Comparison of ENCODE assay signal across 22 cellular contexts in the genomic region with DNA sequence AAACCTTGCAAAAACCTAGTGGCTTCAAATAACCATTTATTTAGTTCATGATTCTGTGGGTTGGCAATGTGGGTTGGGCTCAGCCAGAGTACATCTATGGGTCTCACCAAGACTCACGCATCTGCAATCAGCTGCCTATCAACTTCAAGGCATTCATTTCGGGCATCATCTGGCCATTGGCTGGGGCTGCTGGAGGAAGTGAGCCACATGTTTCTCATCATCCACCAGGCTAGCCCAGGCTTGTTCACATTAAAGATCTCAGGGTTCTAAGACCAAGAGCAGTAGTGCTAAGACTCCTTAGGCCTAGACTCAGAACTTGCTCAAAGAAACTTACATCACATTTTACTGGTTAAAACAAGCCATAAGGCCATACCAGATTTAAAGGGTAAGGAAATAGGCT.
"Had no signal": no experiment of that assay in that cellular context is flagged by ENCODE, and none has a peak within 500 bp of the region (broad histone marks: within the 10 kb centered on the region; RNA-seq: fewer than 3 reads in every experiment).

No MANE protein-coding gene starts in this region.

- ATAC-seq: heart left ventricle; mucosa of descending colon; naive thymus-derived CD8-positive, alpha-beta T cell; psoas muscle; right lobe of liver; stimulated activated memory B cell treated with anti-CD40 and anti-IgM and Interleukin-4, amounts not matched to agents 10 μg/mL and 1 μg/mL and 100 μg/mL, for 72 hours had no signal

- H3K4me3 Mint-ChIP-seq: naive thymus-derived CD8-positive, alpha-beta T cell; stimulated activated memory B cell treated with anti-CD40 and anti-IgM and Interleukin-4, amounts not matched to agents 10 μg/mL and 1 μg/mL and 100 μg/mL, for 72 hours; stimulated activated naive CD8-positive, alpha-beta T cell treated with anti-CD3 and anti-CD28 coated beads, Interleukin-15, Interleukin-2, amounts not matched to agents 100 ng/mL and 50 ng/mL, for 24 hours had no signal

- H3K27ac ChIP-seq: colonic mucosa, esophagus muscularis mucosa, heart left ventricle, neutrophil, psoas muscle, right lobe of liver, tibial artery, upper lobe of left lung, uterus had no signal

- DNase-seq: colonic mucosa; dermis blood vessel endothelial cell; effector CD8-positive, alpha-beta T cell; heart left ventricle; hippocampal formation; kidney glomerular epithelial cell; mucosa of descending colon; naive thymus-derived CD8-positive, alpha-beta T cell; psoas muscle; retina; right lobe of liver; stimulated activated CD4-positive, alpha-beta T cell treated with anti-CD3 and anti-CD28 coated beads, Interleukin-15, amount 100 ng/mL, for 24 hours; stimulated activated CD4-positive, alpha-beta T cell treated with anti-CD3 and anti-CD28 coated beads, Interleukin-1b, Interleukin-23, amount 100 ng/mL, for 48 hours; stimulated activated CD4-positive, alpha-beta T cell treated with anti-CD3 and anti-CD28 coated beads, Interleukin-4, amount 100 ng/mL, for 24 hours; tibial artery; upper lobe of left lung; uterus had no signal

- H3K4me3 ChIP-seq: colonic mucosa, esophagus muscularis mucosa, heart left ventricle, mucosa of descending colon, psoas muscle, right lobe of liver, tibial artery, upper lobe of left lung, uterus had no signal

- H3K4me1 Mint-ChIP-seq: naive thymus-derived CD8-positive, alpha-beta T cell; stimulated activated memory B cell treated with anti-CD40 and anti-IgM and Interleukin-4, amounts not matched to agents 10 μg/mL and 1 μg/mL and 100 μg/mL, for 72 hours had no signal

- H3K9me3 ChIP-seq: colonic mucosa, esophagus muscularis mucosa, heart left ventricle, mucosa of descending colon, neutrophil, psoas muscle, right lobe of liver, tibial artery, upper lobe of left lung, uterus had no signal

- H3K36me3 Mint-ChIP-seq: naive thymus-derived CD8-positive, alpha-beta T cell; stimulated activated memory B cell treated with anti-CD40 and anti-IgM and Interleukin-4, amounts not matched to agents 10 μg/mL and 1 μg/mL and 100 μg/mL, for 72 hours had no signal

- FAIRE-seq: frontal cortex had no signal

- H3K27me3 ChIP-seq: colonic mucosa, esophagus muscularis mucosa, heart left ventricle, neutrophil, right lobe of liver, tibial artery, upper lobe of left lung, uterus had no signal

- H3K27ac Mint-ChIP-seq: naive thymus-derived CD8-positive, alpha-beta T cell; stimulated activated memory B cell treated with anti-CD40 and anti-IgM and Interleukin-4, amounts not matched to agents 10 μg/mL and 1 μg/mL and 100 μg/mL, for 72 hours; stimulated activated naive CD8-positive, alpha-beta T cell treated with anti-CD3 and anti-CD28 coated beads, Interleukin-15, Interleukin-2, amounts not matched to agents 100 ng/mL and 50 ng/mL, for 24 hours had no signal

- H3K27me3 Mint-ChIP-seq: naive thymus-derived CD8-positive, alpha-beta T cell; stimulated activated memory B cell treated with anti-CD40 and anti-IgM and Interleukin-4, amounts not matched to agents 10 μg/mL and 1 μg/mL and 100 μg/mL, for 72 hours; stimulated activated naive CD8-positive, alpha-beta T cell treated with anti-CD3 and anti-CD28 coated beads, Interleukin-15, Interleukin-2, amounts not matched to agents 100 ng/mL and 50 ng/mL, for 24 hours had no signal

- H3K4me1 ChIP-seq: colonic mucosa, esophagus muscularis mucosa, heart left ventricle, psoas muscle, right lobe of liver, upper lobe of left lung, uterus had no signal

- H3K36me3 ChIP-seq: colonic mucosa, esophagus muscularis mucosa, heart left ventricle, neutrophil, right lobe of liver, tibial artery, upper lobe of left lung, uterus had no signal
